In the genomic region with DNA sequence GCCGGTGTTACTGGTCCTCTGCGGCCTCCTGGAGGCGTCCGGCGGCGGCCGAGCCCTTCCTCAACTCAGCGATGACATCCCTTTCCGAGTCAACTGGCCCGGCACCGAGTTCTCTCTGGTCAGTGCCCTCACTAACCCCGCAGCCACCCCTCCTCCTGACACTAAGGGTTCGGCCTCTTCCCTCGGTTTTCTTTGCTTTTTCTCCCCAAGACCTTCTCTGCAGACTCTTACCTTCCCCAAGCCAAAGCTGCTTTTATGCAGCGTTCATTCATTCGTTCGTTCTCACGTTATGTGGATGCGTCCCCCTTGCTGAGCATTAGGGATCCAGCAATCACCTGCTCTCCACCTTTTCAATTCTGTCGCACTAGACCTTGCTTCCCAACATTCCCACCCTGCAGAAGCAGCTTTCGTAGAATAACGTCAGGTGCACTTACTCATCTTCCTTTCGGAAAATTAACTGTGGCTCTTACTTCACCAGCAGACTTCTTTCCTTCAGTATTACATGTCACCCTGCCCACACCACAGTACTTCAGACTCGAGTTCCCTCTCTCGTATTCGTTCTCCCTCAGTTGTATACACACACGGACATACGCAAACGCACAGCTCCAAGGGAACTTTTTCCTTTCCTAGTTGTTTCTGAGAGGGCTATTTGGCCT, we compare ENCODE assay signal across 8 cellular contexts. TPM values are rescaled to one million over a fixed set of nuclear protein-coding genes. Genes with fewer than 3 reads are reported as not detected.
A peak's percentile ranks its signal among the peaks of the same experiment; 100 is the strongest.
DNase-seq lines count a peak whose midpoint lies in the region; ATAC-seq and TF ChIP-seq lines count a peak whose summit lies in the region.

No MANE protein-coding gene starts in this region.

- peaks cover 22% of the 10 kb centered on the region; the same call in 1 of the 2 replicates for H4K20me1 ChIP-seq in IMR-90 (ENCODE audit: insufficient read depth, low read length)

- H2BK15ac ChIP-seq in IMR-90 (ENCODE audit: low read depth, low read length), result no peak overlapping the region

- peaks cover 21 to 61% of the 10 kb centered on the region in 2 experiments; a peak in 3 of 4 replicates for H3K79me1 ChIP-seq in IMR-90 (ENCODE audit: low read depth in 1 of 2, low read length in 2 of 2)

- no peaks in the 10 kb centered on the region for H3K27me3 Mint-ChIP-seq in activated CD8-positive, alpha-beta T cell treated with anti-CD3 and anti-CD28 coated beads, Interleukin-2, amount 10 ng/mL, durations not matched to agents 7 days and 5 days (ENCODE audit: low read depth)

- peaks cover 34% of the 10 kb centered on the region for H3K4me1 Mint-ChIP-seq in activated CD8-positive, alpha-beta T cell treated with anti-CD3 and anti-CD28 coated beads, Interleukin-2, amount 10 ng/mL, durations not matched to agents 7 days and 5 days (ENCODE audit: low read depth)

- peak overlapping the region; percentile 80 for H3K23ac ChIP-seq in IMR-90 (ENCODE audit: low read depth, low read length)

- peak overlapping the region; percentile 85 for H3K4ac ChIP-seq in IMR-90 (ENCODE audit: low read depth, low read length)

- no peaks in the 10 kb centered on the region for H3K9me3 Mint-ChIP-seq in activated CD8-positive, alpha-beta T cell treated with anti-CD3 and anti-CD28 coated beads, Interleukin-2, amount 10 ng/mL, durations not matched to agents 7 days and 5 days (ENCODE audit: insufficient read depth)

- H2BK120ac ChIP-seq in IMR-90 (ENCODE audit: low read depth, low read length), result peak overlapping the region; percentile 62; the same call in 1 of the 2 replicates

- H3K4me3 ChIP-seq in IMR-90 (ENCODE audit: insufficient read depth, low read depth, low read length) (peak overlapping the region; percentile 93), ovary (peak overlapping the region; percentile 76)

- TF ChIP-seq CTCF in IMR-90 (conservative IDR thresholded peaks at IDR 0.05; ENCODE audit: low read depth, low read length), result no peak
- no peak for TF ChIP-seq CTCF in ovary (IDR thresholded peaks at IDR 0.05)

- peaks cover 6% of the 10 kb centered on the region for H3K9me1 ChIP-seq in IMR-90 (ENCODE audit: insufficient read depth, low read length)

- peak overlapping the region; percentile 61 for H4K5ac ChIP-seq in IMR-90 (ENCODE audit: low read depth, low read length)

- peak overlapping the region; percentile 90 for H3K4me3 Mint-ChIP-seq in activated CD8-positive, alpha-beta T cell treated with anti-CD3 and anti-CD28 coated beads, Interleukin-2, amount 10 ng/mL, durations not matched to agents 7 days and 5 days

- POLR2A ChIA-PET in IMR-90 (lab: Charles Lee; ENCODE audit: unreplicated experiment), result no interaction called here
- POLR2A ChIA-PET in activated CD8-positive, alpha-beta T cell treated with anti-CD3 and anti-CD28 coated beads, Interleukin-2, amount 10 ng/mL, durations not matched to agents 7 days and 5 days (lab: Charles Lee), result interaction anchor here (0.6 to 5.3 kb wide), 5 partner anchors 11 to 183 kb away, joined by 3 to 97 read pairs (median 5); a partner anchor contains a TSS

- 0 out of 2 replicates have a peak overlapping the region, but pooled peaks have one; percentile 2 for H3K18ac ChIP-seq in IMR-90 (ENCODE audit: low read depth, low read length)

- peak overlapping the region; percentile 94 for H3K9ac ChIP-seq in IMR-90 (ENCODE audit: low read depth, low read length)

- intact Hi-C loops in IMR-90 (cut with micrococcal nuclease), result no loop called here
- intact Hi-C loops in ovary (cut with DNase I), result no loop called here

- in situ Hi-C loops in IMR-90 (cut with MboI; ENCODE audit: low sequenced_read_pairs), result no loop called here

- H3K36me3 Mint-ChIP-seq in activated CD8-positive, alpha-beta T cell treated with anti-CD3 and anti-CD28 coated beads, Interleukin-2, amount 10 ng/mL, durations not matched to agents 7 days and 5 days (ENCODE audit: low read depth), result peaks cover 8% of the 10 kb centered on the region

- peak overlapping the region; percentile 94 for H3K4me2 ChIP-seq in IMR-90 (ENCODE audit: low read depth, low read length)

- ATAC-seq in GM21825 (IDR thresholded peaks at IDR 0.05; ENCODE audit: unreplicated experiment) (peak; percentile 54), IMR-90 (ENCODE audit: low read depth) (peak; percentile 59)
- ATAC-seq in activated CD8-positive, alpha-beta T cell treated with anti-CD3 and anti-CD28 coated beads, Interleukin-2, amount 10 ng/mL, durations not matched to agents 7 days and 5 days, result peak; percentile 28

- WGBS in IMR-90 (ENCODE audit: extremely low coverage in 2 of 2, insufficient read length in 1 of 2), 2 experiments, result 0% methylated on average over 14 of the region's 29 CpGs; no CpG with 5 or more reads in 1 of the 2 experiments
- 0% methylated on average over 29 of the region's 29 CpGs for WGBS in ovary, 3 donors

- dilution Hi-C loops in IMR-90 (cut with HindIII; ENCODE audit: low sequenced_read_pairs, unreplicated experiment), result no loop called here

- H3K14ac ChIP-seq in IMR-90 (replicated peaks; ENCODE audit: low read depth, low read length), result peak overlapping the region; percentile 86

- H2AK9ac ChIP-seq in IMR-90 (replicated peaks; ENCODE audit: low read depth, low read length, poor library complexity), result peak overlapping the region; percentile 91

- peak overlapping the region; percentile 94 for H2AFZ ChIP-seq in IMR-90 (replicated peaks; ENCODE audit: low read length, poor library complexity)

- H3K4me1 ChIP-seq in IMR-90 (ENCODE audit: control insufficient read depth, insufficient read depth, low read length) (peaks cover 8% of the 10 kb centered on the region), ovary (ENCODE audit: insufficient read depth) (peaks cover 10% of the 10 kb centered on the region)

- H2BK20ac ChIP-seq in IMR-90 (ENCODE audit: low read depth, low read length), result no peak overlapping the region

- H4K8ac ChIP-seq in IMR-90 (ENCODE audit: low read depth in 2 of 2, low read length in 2 of 2), result peak overlapping the region; percentile 82 to 94

- TF ChIP-seq RAD21 in IMR-90 (IDR thresholded peaks at IDR 0.05; ENCODE audit: low read length), result no peak

- H4K91ac ChIP-seq in IMR-90 (ENCODE audit: insufficient read depth, low read depth, low read length), result peak overlapping the region; percentile 71

- no peaks in the 10 kb centered on the region for H3K9me3 ChIP-seq in IMR-90 (ENCODE audit: control insufficient read depth, insufficient read depth, low read length)
- no peaks in the 10 kb centered on the region for H3K9me3 ChIP-seq in ovary

- H2BK5ac ChIP-seq in IMR-90 (ENCODE audit: low read depth, low read length, poor library complexity, severe bottlenecking), result peak overlapping the region; percentile 77

- DNase-seq in NCI-H82 (lab: John Stamatoyannopoulos, UW) (peak; percentile 36), NCI-H82 treated with DMSO at 0.1 percent for 48 hours (lab: John Stamatoyannopoulos, UW; ENCODE audit: unreplicated experiment) (no peak), IMR-90 (peak; percentile 48), glomerular visceral epithelial cell (ENCODE audit: extremely low spot score) (peak; percentile 8), ovary (no peak), NCI-H1436 (lab: John Stamatoyannopoulos, UW) (no peak)
- DNase-seq in activated CD8-positive, alpha-beta T cell treated with anti-CD3 and anti-CD28 coated beads, Interleukin-2, amount 10 ng/mL, durations not matched to agents 7 days and 5 days, result peak; percentile 24

- no peak for TF ChIP-seq EP300 in ovary (IDR thresholded peaks at IDR 0.05)

- TSS peak; percentile 71 for BruUV-seq in IMR-90 (replicated peaks; lab: Mats Ljungman, UMichigan)

- peak; percentile 15 for TF ChIP-seq POLR2A in IMR-90 (IDR thresholded peaks at IDR 0.05; ENCODE audit: low read depth, low read length)
- no peak for TF ChIP-seq POLR2A in ovary (IDR thresholded peaks at IDR 0.05)

- H3K27me3 ChIP-seq in IMR-90 (ENCODE audit: control insufficient read depth, insufficient read depth, low read length), result no peaks in the 10 kb centered on the region
- no peaks in the 10 kb centered on the region for H3K27me3 ChIP-seq in ovary

- CTCF ChIA-PET in IMR-90 (lab: Yijun Ruan, JAX), result no interaction called here
- CTCF ChIA-PET in activated CD8-positive, alpha-beta T cell treated with anti-CD3 and anti-CD28 coated beads, Interleukin-2, amount 10 ng/mL, durations not matched to agents 7 days and 5 days (lab: Charles Lee), result interaction anchor here (0.6 to 2.9 kb wide), 5 partner anchors 10 to 56 kb away, joined by 3 to 13 read pairs (median 4); a partner anchor contains a TSS

- H3K27ac Mint-ChIP-seq in activated CD8-positive, alpha-beta T cell treated with anti-CD3 and anti-CD28 coated beads, Interleukin-2, amount 10 ng/mL, durations not matched to agents 7 days and 5 days, result peak overlapping the region; percentile 92

- peak overlapping the region; percentile 83 for H3K56ac ChIP-seq in IMR-90 (ENCODE audit: extremely low read depth, insufficient read depth, low read length)

- H3K27ac ChIP-seq in IMR-90 (ENCODE audit: insufficient read depth, low read length), result peak overlapping the region; percentile 92
- H3K27ac ChIP-seq in ovary, result peak overlapping the region in 1 of 2 donors; percentile 61

- H3K36me3 ChIP-seq in IMR-90 (ENCODE audit: control insufficient read depth, insufficient read depth, low read length) (0 out of 2 replicates have a peak, but pooled peaks cover 1% of the 10 kb centered on the region), ovary (no peaks in the 10 kb centered on the region)

- peak overlapping the region; percentile 92 for H2AK5ac ChIP-seq in IMR-90 (ENCODE audit: low read depth, low read length)

RNA-seq across cellular contexts. Expression of a gene that starts 0.5 kb away (rescaled TPM):
- total RNA-seq in IMR-90 (2012; rRNA removed) (40.3 and 63.6 TPM in 2 replicates), ovary (100 to 1,000 TPM in 1 of 7 donors, 10 to 100 TPM in 6; 33.0 to 109 (median 40.3) TPM)
- polyA plus RNA-seq in IMR-90 (2012; rRNA removed) (41.6 and 53.4 TPM in 2 replicates), ovary (10 to 100 TPM; 48.9 to 63.1 TPM)
- 10.1 and 17.9 TPM in 2 replicates for polyA plus RNA-seq in IMR-90 (2012; cell fraction: cytosol; rRNA removed)
- 3.7 and 24.7 TPM in 2 replicates for polyA plus RNA-seq in IMR-90 (2012; cell fraction: nucleus; rRNA removed; ENCODE audit: low replicate concordance)
- 10 to 100 TPM; 19.5 to 20.9 TPM for total RNA-seq in activated CD8-positive, alpha-beta T cell treated with anti-CD3 and anti-CD28 coated beads, Interleukin-2, amount 10 ng/mL, durations not matched to agents 7 days and 5 days

RNA-seq across cellular contexts. Expression of a gene that starts 0.6 kb away (rescaled TPM):
- total RNA-seq in IMR-90 (2012; rRNA removed), result 36.2 and 39.2 TPM in 2 replicates
- polyA plus RNA-seq in IMR-90 (2012; rRNA removed), result 17.1 and 19.2 TPM in 2 replicates
- 4.8 and 5.9 TPM in 2 replicates for polyA plus RNA-seq in IMR-90 (2012; cell fraction: cytosol; rRNA removed)
- polyA plus RNA-seq in IMR-90 (2012; cell fraction: nucleus; rRNA removed; ENCODE audit: low replicate concordance), result 3.0 and 28.6 TPM in 2 replicates
- 10 to 100 TPM; 25.3 to 25.8 TPM for total RNA-seq in activated CD8-positive, alpha-beta T cell treated with anti-CD3 and anti-CD28 coated beads, Interleukin-2, amount 10 ng/mL, durations not matched to agents 7 days and 5 days
- total RNA-seq in ovary, result 10 to 100 TPM; 14.6 to 24.8 (median 21.2) TPM
- 10 to 100 TPM in 1 of 2 donors, 1 to 10 TPM in 1; 9.6 to 16.9 TPM for polyA plus RNA-seq in ovary

RNA-seq across cellular contexts. Expression of a gene that starts 19.8 kb away (rescaled TPM):
- total RNA-seq in IMR-90 (2012; rRNA removed) (3.9 and 6.9 TPM in 2 replicates), ovary (1 to 10 TPM in 4 of 7 donors, under 1 TPM in 3; 0.48 to 2.0 (median 1.2) TPM)
- polyA plus RNA-seq in IMR-90 (2012; rRNA removed) (1.9 and 2.4 TPM in 2 replicates), ovary (1 to 10 TPM in 1 of 2 donors, under 1 TPM in 1; 0.39 to 1.1 TPM)
- 1.4 and 1.8 TPM in 2 replicates for polyA plus RNA-seq in IMR-90 (2012; cell fraction: cytosol; rRNA removed)
- 0.36 and 0.63 TPM in 2 replicates for polyA plus RNA-seq in IMR-90 (2012; cell fraction: nucleus; rRNA removed; ENCODE audit: low replicate concordance)
- total RNA-seq in activated CD8-positive, alpha-beta T cell treated with anti-CD3 and anti-CD28 coated beads, Interleukin-2, amount 10 ng/mL, durations not matched to agents 7 days and 5 days, result 10 to 100 TPM; 17.1 to 18.1 TPM

Comparison
In these comparisons a context has a peak if more than half of its experiments do, and no peak if none do; other contexts are left out.
1. DNase-seq: peak in NCI-H82 (single experiment), IMR-90 (single experiment), activated CD8-positive, alpha-beta T cell treated with anti-CD3 and anti-CD28 coated beads, Interleukin-2, amount 10 ng/mL, durations not matched to agents 7 days and 5 days (single experiment) and glomerular visceral epithelial cell (single experiment); none in NCI-H82 treated with DMSO at 0.1 percent for 48 hours (single experiment), ovary (0 of 5) and NCI-H1436 (single experiment).
2. Peak in every context shown above with its lines, with median percentiles within 50 percentile points of each other: ATAC-seq.